Comparison of ENCODE assay signal across 33 cellular contexts in the genomic region with DNA sequence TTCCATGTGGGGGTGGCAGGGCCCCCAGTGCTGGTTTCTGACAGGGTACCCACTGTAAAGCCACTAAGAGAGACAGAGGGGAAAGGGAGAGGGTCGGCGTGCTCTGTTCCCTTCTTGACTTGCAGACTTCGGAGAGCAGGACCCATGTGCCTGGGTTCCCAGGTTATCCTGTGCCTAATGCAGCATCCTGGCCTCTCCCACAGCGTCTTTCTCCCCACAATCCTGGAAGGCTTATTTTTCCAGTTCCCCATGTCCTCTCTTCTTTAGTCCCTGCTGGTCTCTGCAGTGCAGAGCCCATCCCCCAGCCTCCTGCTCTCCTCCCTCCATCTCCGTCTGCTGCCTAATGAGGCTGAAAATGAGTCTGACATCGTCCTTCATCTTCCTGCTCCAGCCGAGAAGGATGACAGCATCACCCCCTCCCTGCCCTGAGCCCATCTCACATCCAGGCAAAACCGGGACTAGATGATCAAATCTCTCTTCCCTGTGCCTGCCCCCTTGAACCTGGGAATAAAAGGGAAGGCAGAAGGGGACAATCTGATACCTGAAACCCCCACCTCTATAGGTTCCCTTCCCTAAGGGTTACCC. TPM values are rescaled to one million over a fixed set of nuclear protein-coding genes. Genes with fewer than 3 reads are reported as not detected.
DNase-seq lines count a peak whose midpoint lies in the region; ATAC-seq lines count a peak whose summit lies in the region.
"Had no signal": no experiment of that assay in that cellular context is flagged by ENCODE, and none has a peak within 500 bp of the region (broad histone marks: within the 10 kb centered on the region; RNA-seq: fewer than 3 reads in every experiment).

No MANE protein-coding gene starts in this region.

- H3K36me3 Mint-ChIP-seq in IgD-negative memory B cell, result peaks cover 11% of the 10 kb centered on the region

- peak; percentile 3 for ATAC-seq in sciatic nerve
- no peak for ATAC-seq in GM19351 (IDR thresholded peaks at IDR 0.05; ENCODE audit: unreplicated experiment)
- ATAC-seq in GM19324 (IDR thresholded peaks at IDR 0.05; ENCODE audit: low FRiP score, unreplicated experiment), result no peak
- ATAC-seq: esophagus mucosa, HCT116, right lobe of liver had no signal

- peak overlapping the region in 2 of 3 donors; percentile 55 to 56 for H3K27ac Mint-ChIP-seq in IgD-negative memory B cell
- H3K27ac Mint-ChIP-seq: activated naive CD8-positive, alpha-beta T cell; progenitor cell of endocrine pancreas had no signal

- H3K4me3 Mint-ChIP-seq in IgD-negative memory B cell, result no peak overlapping the region
- H3K4me3 Mint-ChIP-seq: activated naive CD8-positive, alpha-beta T cell had no signal

- intact Hi-C loops in sciatic nerve (cut with DNase I), result no loop called here

- H3K27me3 Mint-ChIP-seq in IgD-negative memory B cell, result peaks cover 7% of the 10 kb centered on the region
- H3K27me3 Mint-ChIP-seq: activated naive CD8-positive, alpha-beta T cell had no signal

- H3K4me1 Mint-ChIP-seq in IgD-negative memory B cell, result peaks cover 0 to 6% (median 3%) of the 10 kb centered on the region in 3 donors

- DNase-seq in NCI-H69 (lab: John Stamatoyannopoulos, UW), result peak; percentile 75
- DNase-seq in glomerular visceral epithelial cell (ENCODE audit: extremely low spot score), result peak; percentile 56
- no peak for DNase-seq in sciatic nerve (ENCODE audit: low spot score)
- no peak for DNase-seq in SKM-1 treated with dmso at 0.1 percent for 144 hours (lab: John Stamatoyannopoulos, UW; ENCODE audit: unreplicated experiment)
- DNase-seq: activated CD4-positive, alpha-beta T cell treated with anti-CD3 and anti-CD28 coated beads for 48 hours; activated effector memory CD4-positive, alpha-beta T cell treated with anti-CD3 and anti-CD28 coated beads, Interleukin-2, amount 50 U/mL, for 16 hours; activated T-cell treated with anti-CD3 and anti-CD28 coated beads, Interleukin-2, amount 50 U/mL, for 1 hour; COR-L47; DMS79; GDM1; NCI-H187; NCI-H345; NCI-H748 treated with DMSO at 0.1 percent for 48 hours; Peyer's patch; right lobe of liver; SHP77 treated with DMSO at 0.1 percent for 48 hours; stomach; SW 1271 had no signal

- H3K9me3 Mint-ChIP-seq in IgD-negative memory B cell, result no peaks in the 10 kb centered on the region

RNA-seq across cellular contexts. Expression of gene CALCOCO1, which starts 15.1 kb away (rescaled TPM):
- polyA plus RNA-seq in IgD-negative memory B cell, result 52.0 TPM
- 206 TPM for total RNA-seq in sciatic nerve

RNA-seq across cellular contexts. Expression of gene ATP5MC2, which starts 36.3 kb away (rescaled TPM):
- 707 TPM for polyA plus RNA-seq in IgD-negative memory B cell
- total RNA-seq in sciatic nerve, result 148 TPM

RNA-seq across cellular contexts. Expression of gene CISTR, which starts 39.6 kb away (rescaled TPM):
- polyA plus RNA-seq in IgD-negative memory B cell, result not detected
- total RNA-seq in sciatic nerve, result not detected
- total RNA-seq: cardiac muscle cell, dermis microvascular lymphatic vessel endothelial cell, esophagus mucosa, fibroblast of villous mesenchyme, LHCN-M2, lower leg skin, myocyte, Peyer's patch, progenitor cell of endocrine pancreas, right lobe of liver, stomach had no signal
- polyA plus RNA-seq: keratinocyte, stomach, thymus had no signal

Comparison
In these comparisons a context has a peak if more than half of its experiments do, and no peak if none do; other contexts are left out.
1. DNase-seq: peak in NCI-H69 (single experiment) and glomerular visceral epithelial cell (single experiment); none in sciatic nerve (single experiment) and SKM-1 treated with dmso at 0.1 percent for 144 hours (single experiment).